Comparison of ENCODE assay signal across 15 cellular contexts in the genomic region with DNA sequence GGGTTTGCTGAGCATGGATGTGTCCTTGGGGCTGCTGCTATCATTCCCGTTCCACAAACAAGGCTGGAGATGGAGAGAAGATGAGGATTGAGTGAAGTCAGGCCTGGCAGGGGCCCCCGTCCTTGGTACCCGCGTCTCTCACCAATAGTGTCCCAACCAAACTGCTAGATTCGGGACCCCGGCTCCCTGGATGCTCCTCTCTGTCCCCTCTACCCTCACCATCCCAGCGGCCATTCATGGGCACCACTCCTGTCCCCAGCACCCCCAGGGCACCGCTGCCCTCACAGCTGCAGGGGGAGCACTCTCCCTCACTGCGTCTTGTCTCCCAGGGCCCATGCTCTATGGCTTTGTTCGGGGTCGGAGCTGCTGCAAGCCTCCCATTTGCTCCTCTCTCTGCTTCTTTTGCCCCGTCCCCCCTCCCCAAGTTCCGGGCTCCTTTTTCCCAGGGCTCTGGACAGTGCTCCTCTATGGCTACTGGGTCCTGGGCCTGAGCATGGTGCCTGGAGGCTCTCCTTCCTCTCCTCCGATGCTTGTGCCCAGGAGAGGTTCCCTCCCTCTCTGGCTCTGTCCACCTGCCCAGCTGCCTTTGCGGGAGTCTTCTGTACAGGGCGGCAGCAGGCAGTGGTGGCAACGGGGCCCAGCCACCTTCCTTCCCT.
DNase-seq lines count a peak whose midpoint lies in the region; ATAC-seq and TF ChIP-seq lines count a peak whose summit lies in the region.
"Had no signal": no experiment of that assay in that cellular context is flagged by ENCODE, and none has a peak within 500 bp of the region (broad histone marks: within the 10 kb centered on the region; RNA-seq: fewer than 3 reads in every experiment).

No MANE protein-coding gene starts in this region.

- H3K79me2 ChIP-seq in GM23338 (replicated peaks; ENCODE audit: insufficient read depth) (no peaks in the 10 kb centered on the region), H9 (ENCODE audit: insufficient read depth, low read length) (no peaks in the 10 kb centered on the region)

- peaks cover 3% of the 10 kb centered on the region for H3K23me2 ChIP-seq in H9 (ENCODE audit: insufficient read length, low read depth, low read length, poor library complexity, severe bottlenecking)

- H3K27ac Mint-ChIP-seq in GM23338 (no peak overlapping the region), H9 (peak overlapping the region in 1 of 3 experiments; percentile 64; a peak in 1 of 7 replicates)
- H3K27ac Mint-ChIP-seq: T-helper 17 cell had no signal

- ATAC-seq in GM23338: peak; percentile 68
- ATAC-seq: Right ventricle myocardium inferior, T-helper 17 cell had no signal

- no peak overlapping the region for H3K27ac ChIP-seq in GM23338 (ENCODE audit: low read depth)
- H3K27ac ChIP-seq in H9 (ENCODE audit: insufficient read length, low read depth, low read length): no peak overlapping the region
- H3K27ac ChIP-seq in VCaP: no peak overlapping the region
- H3K27ac ChIP-seq in neuronal stem cell (replicated peaks; ENCODE audit: low read length): no peak overlapping the region
- H3K27ac ChIP-seq: C4-2B, KMS-11 had no signal

- H3K23ac ChIP-seq in H9 (ENCODE audit: insufficient read length, low read depth, low read length) (no peak overlapping the region), neuronal stem cell (ENCODE audit: low read depth, low read length, poor library complexity) (no peak overlapping the region)

- H3K36me3 Mint-ChIP-seq in GM23338 (ENCODE audit: low read depth): no peaks in the 10 kb centered on the region
- H3K36me3 Mint-ChIP-seq in H9 (ENCODE audit: insufficient read depth in 1 of 3, low read depth in 3 of 3): no peaks in the 10 kb centered on the region

- no peak overlapping the region for H3K4ac ChIP-seq in H9 (ENCODE audit: low read depth, low read length)
- H3K4ac ChIP-seq in neuronal stem cell (ENCODE audit: low read length): no peak overlapping the region

- H3K14ac ChIP-seq in H9 (ENCODE audit: insufficient read depth, low read length) (no peak overlapping the region), neuronal stem cell (ENCODE audit: low read length) (no peak overlapping the region)

- TF ChIP-seq CTCF in GM23338 (conservative IDR thresholded peaks at IDR 0.05; ENCODE audit: low read depth in 2 of 2) (peak; percentile 23 to 48; a peak in 3 of 4 replicates), H9 (conservative IDR thresholded peaks at IDR 0.05) (peak; percentile 44; the same call in 2 of the 3 replicates), VCaP (conservative IDR thresholded peaks at IDR 0.05) (peak; percentile 46)

- no peak overlapping the region for H2BK120ac ChIP-seq in H9 (ENCODE audit: low read depth, low read length, poor library complexity, severe bottlenecking)
- H2BK120ac ChIP-seq in neuronal stem cell (ENCODE audit: low read depth, low read length): no peak overlapping the region

- no peak overlapping the region for H2AK5ac ChIP-seq in H9 (ENCODE audit: insufficient read length, low read length)
- no peak overlapping the region for H2AK5ac ChIP-seq in neuronal stem cell (ENCODE audit: low read depth, low read length)

- H3K18ac ChIP-seq in H9 (ENCODE audit: insufficient read length, low read depth, low read length) (no peak overlapping the region), neuronal stem cell (ENCODE audit: low read length) (peak overlapping the region; percentile 3)

- H3K4me2 ChIP-seq in GM23338 (no peak overlapping the region), H9 (ENCODE audit: insufficient read depth, insufficient read length, low read length) (no peak overlapping the region), neuronal stem cell (ENCODE audit: insufficient read depth, low read length, poor library complexity, severe bottlenecking) (no peak overlapping the region)
- H3K4me2 ChIP-seq: KMS-11 had no signal

- no peaks in the 10 kb centered on the region for H3K9me2 ChIP-seq in GM23338 (ENCODE audit: insufficient read depth)

- H3K9ac ChIP-seq in H9 (ENCODE audit: extremely low read depth, insufficient read length, low read length): no peak overlapping the region
- no peak overlapping the region for H3K9ac ChIP-seq in neuronal stem cell (ENCODE audit: low read depth, low read length, poor library complexity)
- H3K9ac ChIP-seq: KMS-11 had no signal

- no peak overlapping the region for H4K8ac ChIP-seq in H9 (replicated peaks; ENCODE audit: insufficient read length, low read depth, low read length)
- H4K8ac ChIP-seq in neuronal stem cell (ENCODE audit: low read depth, low read length): no peak overlapping the region

- H3K36me3 ChIP-seq in GM23338 (ENCODE audit: insufficient read depth): no peaks in the 10 kb centered on the region
- H3K36me3 ChIP-seq in neuronal stem cell (replicated peaks in 1 of 2; ENCODE audit: control insufficient read depth in 2 of 2, insufficient read depth in 2 of 2, low read length in 2 of 2): no peaks in the 10 kb centered on the region

- no peak overlapping the region; the same call in 1 of the 2 replicates for H2AFZ ChIP-seq in GM23338
- no peak overlapping the region for H2AFZ ChIP-seq in H9 (ENCODE audit: low read length)
- H2AFZ ChIP-seq in neuronal stem cell (ENCODE audit: low read length): no peak overlapping the region

- no peak overlapping the region for H3K56ac ChIP-seq in H9 (ENCODE audit: insufficient read length, low read depth, low read length)

- H4K20me1 ChIP-seq in GM23338 (replicated peaks; ENCODE audit: insufficient read depth) (no peaks in the 10 kb centered on the region), H9 (ENCODE audit: control insufficient read depth, insufficient read depth, insufficient read length) (no peaks in the 10 kb centered on the region)

- WGBS in H9 (ENCODE audit: extremely low coverage, insufficient read length, low lambda C conversion rate): no CpG with 5 or more reads among the region's 17 CpGs
- no CpG with 5 or more reads among the region's 17 CpGs for WGBS in neuronal stem cell (ENCODE audit: extremely low coverage in 2 of 2, insufficient read length in 2 of 2, insufficient replicate concordance in 1 of 2), 2 donors

- H3K4me1 ChIP-seq in GM23338 (ENCODE audit: insufficient read depth): peaks cover 27% of the 10 kb centered on the region
- peaks cover 5% of the 10 kb centered on the region; the same call in 1 of the 2 replicates for H3K4me1 ChIP-seq in H9 (ENCODE audit: insufficient read depth, low read length)
- H3K4me1 ChIP-seq in neuronal stem cell (ENCODE audit: control insufficient read depth in 2 of 2, insufficient read depth in 1 of 2, low read depth in 1 of 2, low read length in 2 of 2): peaks cover 2 to 7% of the 10 kb centered on the region in 2 donors

- no peak overlapping the region for H2BK5ac ChIP-seq in H9 (ENCODE audit: insufficient read length, low read length)
- H2BK5ac ChIP-seq in neuronal stem cell (ENCODE audit: low read length): peak overlapping the region; percentile 10

- H3K27me3 Mint-ChIP-seq in GM23338 (ENCODE audit: insufficient read depth, low read depth, poor library complexity) (peaks cover 37% of the 10 kb centered on the region), H9 (ENCODE audit: low read depth) (peaks cover 45% of the 10 kb centered on the region)

- H3K4me1 Mint-ChIP-seq in GM23338: peaks cover 45% of the 10 kb centered on the region
- H3K4me1 Mint-ChIP-seq in H9: peaks cover 30 to 46% of the 10 kb centered on the region in 2 experiments
- H3K4me1 Mint-ChIP-seq: T-helper 17 cell had no signal

- H3K9me3 Mint-ChIP-seq in GM23338: no peaks in the 10 kb centered on the region; the same call in 1 of the 3 replicates
- H3K9me3 Mint-ChIP-seq in H9: no peaks in the 10 kb centered on the region; a peak in 1 of 5 replicates

- H2BK15ac ChIP-seq in H9 (ENCODE audit: low read depth, low read length): no peak overlapping the region
- H2BK15ac ChIP-seq in neuronal stem cell (ENCODE audit: low read length): no peak overlapping the region

- H3K4me3 Mint-ChIP-seq in GM23338 (no peak overlapping the region), H9 (no peak overlapping the region)
- H3K4me3 Mint-ChIP-seq: T-helper 17 cell had no signal

- H4K5ac ChIP-seq in H9 (ENCODE audit: insufficient read length, low read depth, low read length): no peak overlapping the region

- H3F3A ChIP-seq in GM23338 (replicated peaks; ENCODE audit: low read depth): no peaks in the 10 kb centered on the region

- no peak overlapping the region for H3T11ph ChIP-seq in H9 (ENCODE audit: low read length)

- H3K9me3 ChIP-seq in H9 (ENCODE audit: control insufficient read depth, low read depth, low read length) (no peaks in the 10 kb centered on the region), neuronal stem cell (replicated peaks in 1 of 2; ENCODE audit: control insufficient read depth in 2 of 2, insufficient read depth in 1 of 2, low read depth in 1 of 2, low read length in 2 of 2) (peaks cover 0 to 3% of the 10 kb centered on the region in 2 donors)

- H3K79me1 ChIP-seq in H9 (ENCODE audit: insufficient read depth, low read depth, low read length, poor library complexity, severe bottlenecking) (no peaks in the 10 kb centered on the region), neuronal stem cell (ENCODE audit: low read depth, low read length) (no peaks in the 10 kb centered on the region)

- peaks cover 11% of the 10 kb centered on the region for H3K27me3 ChIP-seq in GM23338 (ENCODE audit: insufficient read depth)
- H3K27me3 ChIP-seq in H9 (ENCODE audit: insufficient read depth, low read length): no peaks in the 10 kb centered on the region
- peaks cover 0 to 19% (median 0%) of the 10 kb centered on the region in 3 experiments for H3K27me3 ChIP-seq in neuronal stem cell (ENCODE audit: control insufficient read depth in 3 of 3, insufficient read depth in 3 of 3, low read depth in 1 of 3, low read length in 3 of 3)

- no peak overlapping the region for H3K4me3 ChIP-seq in GM23338
- H3K4me3 ChIP-seq in neuronal stem cell (ENCODE audit: low read length in 2 of 2): no peak overlapping the region

- no peak overlapping the region for H2BK12ac ChIP-seq in H9 (ENCODE audit: insufficient read length, low read depth, low read length)
- H2BK12ac ChIP-seq in neuronal stem cell (ENCODE audit: low read length): no peak overlapping the region

- H2BK20ac ChIP-seq in H9 (ENCODE audit: low read depth, low read length, poor library complexity, severe bottlenecking): no peak overlapping the region

- DNase-seq in GM23338 (ENCODE audit: low spot score): peak; percentile 34
- DNase-seq in H9: no peak
- DNase-seq in neuronal stem cell (ENCODE audit: low spot score): no peak
- no peak for DNase-seq in epidermal melanocyte (ENCODE audit: insufficient read length, low spot score)
- DNase-seq in activated CD4-positive, alpha-beta T cell treated with anti-CD3 and anti-CD28 coated beads for 1 hour: no peak
- DNase-seq in NOMO-1 treated with DMSO at 0.1 percent for 48 hours (lab: John Stamatoyannopoulos, UW; ENCODE audit: unreplicated experiment): no peak
- DNase-seq: ACHN, DND-41, NCI-H2081, NCI-H2227 treated with DMSO at 0.1 percent for 48 hours, T-helper 17 cell had no signal

- H4K91ac ChIP-seq in H9 (ENCODE audit: insufficient read length, low read depth, low read length) (no peak overlapping the region), neuronal stem cell (ENCODE audit: low read depth, low read length, poor library complexity) (no peak overlapping the region)

TF ChIP-seq in GM23338, 12 proteins besides CTCF, POLR2A, EP300 and RAD21 (continues in another document):
- no peak for TF ChIP-seq EZH2phosphoT487 (IDR thresholded peaks at IDR 0.05; ENCODE audit: unreplicated experiment)
- TF ChIP-seq JUNB (IDR thresholded peaks at IDR 0.05; ENCODE audit: unreplicated experiment): no peak
- no peak for TF ChIP-seq POLR2AphosphoS5 (IDR thresholded peaks at IDR 0.05; ENCODE audit: low read depth)
